In genomic region chrX:115650916-115651315, GRCh38 we compare ENCODE assay signal across 7 cellular contexts.
DNase-seq lines count a peak whose midpoint lies in the region; ATAC-seq and TF ChIP-seq lines count a peak whose summit lies in the region.

No MANE protein-coding gene starts in this region.

- no peaks in the 10 kb centered on the region for H3K4me1 Mint-ChIP-seq in stimulated activated naive CD8-positive, alpha-beta T cell treated with anti-CD3 and anti-CD28 coated beads, Interleukin-15, amount 100 ng/mL, for 72 hours

- no peak overlapping the region for H3K4me3 Mint-ChIP-seq in stimulated activated naive CD8-positive, alpha-beta T cell treated with anti-CD3 and anti-CD28 coated beads, Interleukin-15, amount 100 ng/mL, for 72 hours

- no peak overlapping the region for H3K27ac Mint-ChIP-seq in stimulated activated naive CD8-positive, alpha-beta T cell treated with anti-CD3 and anti-CD28 coated beads, Interleukin-15, amount 100 ng/mL, for 72 hours

- peak; percentile 74 for TF ChIP-seq CTCF in WI38 (IDR thresholded peaks at IDR 0.05; ENCODE audit: low read depth, low read length)

- H3K27me3 Mint-ChIP-seq in stimulated activated naive CD8-positive, alpha-beta T cell treated with anti-CD3 and anti-CD28 coated beads, Interleukin-15, amount 100 ng/mL, for 72 hours: no peaks in the 10 kb centered on the region

- no peak overlapping the region for H3K4me3 ChIP-seq in WI38 (ENCODE audit: low read depth, low read length)

- no peaks in the 10 kb centered on the region for H3K9me3 Mint-ChIP-seq in stimulated activated naive CD8-positive, alpha-beta T cell treated with anti-CD3 and anti-CD28 coated beads, Interleukin-15, amount 100 ng/mL, for 72 hours

- intact Hi-C loops in left ventricle myocardium superior (cut with micrococcal nuclease): no loop called here

- DNase-seq in ELR (ENCODE audit: low read depth) (peak; percentile 48), H4 (ENCODE audit: low spot score) (peak; percentile 39), NCI-H1436 treated with DMSO at 0.1 percent for 48 hours (lab: John Stamatoyannopoulos, UW) (peak; percentile 21), left ventricle myocardium superior (peak; percentile 29), NCI-H2029 (lab: John Stamatoyannopoulos, UW) (no peak)
- DNase-seq in stimulated activated naive CD8-positive, alpha-beta T cell treated with anti-CD3 and anti-CD28 coated beads, Interleukin-15, amount 100 ng/mL, for 72 hours: peak; percentile 1 to 9

- peak; percentile 68 for ATAC-seq in left ventricle myocardium superior
- no peak for ATAC-seq in stimulated activated naive CD8-positive, alpha-beta T cell treated with anti-CD3 and anti-CD28 coated beads, Interleukin-15, amount 100 ng/mL, for 72 hours
